Comparison of ENCODE assay signal across 23 cellular contexts in genomic region chr5:98458726-98459125, GRCh38.
A peak's percentile ranks its signal among the peaks of the same experiment; 100 is the strongest.
DNase-seq lines count a peak whose midpoint lies in the region; TF ChIP-seq lines count a peak whose summit lies in the region.
"Had no signal": no experiment of that assay in that cellular context is flagged by ENCODE, and none has a peak within 500 bp of the region (broad histone marks: within the 10 kb centered on the region; RNA-seq: fewer than 3 reads in every experiment).

No MANE protein-coding gene starts in this region.

- H3K9ac ChIP-seq in adipocyte (ENCODE audit: low read length): no peak overlapping the region
- H3K9ac ChIP-seq: BLaER1 treated with 17β-estradiol and CSF1 and Interleukin-3, amounts not matched to agents 10 nM and 100 nM had no signal

- H3K27me3 ChIP-seq in adipocyte (replicated peaks; ENCODE audit: control insufficient read depth, insufficient read depth, low read length) (no peaks in the 10 kb centered on the region), left ventricle myocardium inferior (ENCODE audit: low read depth) (no peaks in the 10 kb centered on the region)
- H3K27me3 ChIP-seq: BLaER1 treated with 17β-estradiol and CSF1 and Interleukin-3, amounts not matched to agents 10 nM and 100 nM; MG63; SJSA1 had no signal

- H3K9me3 ChIP-seq in adipocyte (ENCODE audit: control insufficient read depth, low read length) (no peaks in the 10 kb centered on the region), left ventricle myocardium inferior (replicated peaks) (no peaks in the 10 kb centered on the region)
- H3K9me3 ChIP-seq: HAP-1, SJSA1 had no signal

- TF ChIP-seq CTCF in fibroblast of the aortic adventitia (IDR thresholded peaks at IDR 0.05; ENCODE audit: insufficient read depth, low read length): no peak
- TF ChIP-seq CTCF in left ventricle myocardium inferior (IDR thresholded peaks at IDR 0.05; ENCODE audit: borderline replicate concordance): no peak

- peaks cover 28% of the 10 kb centered on the region for H3K4me1 ChIP-seq in adipocyte (ENCODE audit: control insufficient read depth, insufficient read depth, low read length)
- no peaks in the 10 kb centered on the region for H3K4me1 ChIP-seq in left ventricle myocardium inferior
- H3K4me1 ChIP-seq: HAP-1 had no signal

- H3K4me3 ChIP-seq in adipocyte (ENCODE audit: low read length): no peak overlapping the region
- no peak overlapping the region for H3K4me3 ChIP-seq in fibroblast of the aortic adventitia (ENCODE audit: low read depth, low read length)
- H3K4me3 ChIP-seq in left ventricle myocardium inferior: no peak overlapping the region
- H3K4me3 ChIP-seq: BLaER1 treated with 17β-estradiol and CSF1 and Interleukin-3, amounts not matched to agents 10 nM and 100 nM; GM12878; HAP-1; MG63; SJSA1 had no signal

- no peak overlapping the region for H3K27ac ChIP-seq in left ventricle myocardium inferior (replicated peaks)
- H3K27ac ChIP-seq: SJSA1 had no signal

- DNase-seq in EH (ENCODE audit: low read depth) (peak; percentile 72), adipocyte (ENCODE audit: low read depth) (peak; percentile 24), fibroblast of the aortic adventitia (ENCODE audit: low read depth) (peak; percentile 27), activated gamma-delta T cell (lab: John Stamatoyannopoulos, UW) (no peak), medulla oblongata (ENCODE audit: extremely low spot score) (no peak), NCI-H2081 treated with DMSO at 0.1 percent for 48 hours (lab: John Stamatoyannopoulos, UW) (no peak), left ventricle myocardium inferior (no peak)
- DNase-seq: CD4-positive, alpha-beta T cell; DMS53; GOT3; KG1; NCI-H1694; NCI-H2029 treated with DMSO at 0.1 percent for 48 hours; NCI-H2227 treated with DMSO at 0.1 percent for 48 hours; NCI-H510A; NCI-H69; Right ventricle myocardium superior; RPMI8226 had no signal

- intact Hi-C loops in left ventricle myocardium inferior (cut with micrococcal nuclease): no loop called here

- no peaks in the 10 kb centered on the region for H3K36me3 ChIP-seq in adipocyte (ENCODE audit: control insufficient read depth, insufficient read depth, low read length, severe bottlenecking)
- H3K36me3 ChIP-seq in left ventricle myocardium inferior: no peaks in the 10 kb centered on the region
- H3K36me3 ChIP-seq: BLaER1 treated with 17β-estradiol and CSF1 and Interleukin-3, amounts not matched to agents 10 nM and 100 nM; HAP-1; MG63; SJSA1 had no signal

Comparison
In these comparisons a context has a peak if more than half of its experiments do, and no peak if none do; other contexts are left out.
1. DNase-seq: peak in EH (single experiment), adipocyte (single experiment) and fibroblast of the aortic adventitia (single experiment); none in activated gamma-delta T cell (single experiment), medulla oblongata (single experiment), NCI-H2081 treated with DMSO at 0.1 percent for 48 hours (single experiment) and left ventricle myocardium inferior (single experiment).